25 cellular contexts compared by ENCODE assay signal in genomic region chr17:41029633-41030245, GRCh38. TPM values are rescaled to one million over a fixed set of nuclear protein-coding genes. Genes with fewer than 3 reads are reported as not detected.
"Had no signal": no experiment of that assay in that cellular context is flagged by ENCODE, and none has a peak within 500 bp of the region (broad histone marks: within the 10 kb centered on the region; RNA-seq: fewer than 3 reads in every experiment).

TSS of gene KRTAP1-4 (minus strand) at chr17:41030195. CDS start at chr17:41030078, 117 bp downstream.

- H3K4me2 ChIP-seq: SK-N-SH had no signal

- H3K27ac ChIP-seq: RWPE1, SJCRH30, WERI-Rb-1 had no signal

- H3K9ac ChIP-seq: SK-N-SH had no signal

- H3K9me3 ChIP-seq: MG63, SJCRH30, SK-N-SH had no signal

- H3K4me3 ChIP-seq: MG63, SJCRH30 had no signal

- ATAC-seq: activated CD4-positive, alpha-beta T cell treated with anti-CD3 and anti-CD28 coated beads for 36 hours; activated T-helper 17 cell treated with anti-CD3 and anti-CD28 coated beads, Interleukin-2, amount 50 U/mL, for 72 hours; Panc1 had no signal

- H3K4me1 ChIP-seq: SJCRH30 had no signal

- H3K27me3 ChIP-seq: MG63, SJCRH30 had no signal

- DNase-seq: activated CD4-positive, alpha-beta memory T cell treated with anti-CD3 and anti-CD28 coated beads, Interleukin-2, amount 10 ng/mL, durations not matched to agents 7 days and 5 days; activated CD4-positive, alpha-beta T cell treated with anti-CD3 and anti-CD28 coated beads for 36 hours; activated CD4-positive, alpha-beta T cell treated with anti-CD3 and anti-CD28 coated beads, Interleukin-2, amount 50 U/mL, for 1 hour; activated gamma-delta T cell; activated naive CD4-positive, alpha-beta T cell treated with anti-CD3 and anti-CD28 coated beads for 36 hours; activated T-cell treated with anti-CD3 and anti-CD28 coated beads for 4 hours; activated T-cell treated with anti-CD3 and anti-CD28 coated beads, Interleukin-2, amount 50 U/mL, for 48 hours; amygdala; MG63; MV-4-11; NCI-H1092 treated with DMSO at 0.1 percent for 48 hours; NCI-H1436 treated with DMSO at 0.1 percent for 48 hours; NCI-H1930; NCI-H446; NCI-H524; NCI-H748 treated with DMSO at 0.1 percent for 48 hours; OCI-M1; Right ventricle myocardium superior; SJCRH30; SK-N-SH; T-helper 1 cell; WERI-Rb-1 had no signal

- H3K36me3 ChIP-seq: MG63, SJCRH30, WERI-Rb-1 had no signal

RNA-seq across cellular contexts. Expression of gene KRTAP1-4, which starts in this region (rescaled TPM):
- polyA plus RNA-seq: SK-N-SH had no signal
